Comparison of ENCODE assay signal across 1 cellular context in genomic region chr22:20130739-20131592, GRCh38.
A peak's percentile ranks its signal among the peaks of the same experiment; 100 is the strongest.
TF ChIP-seq lines count a peak whose summit lies in the region.

No MANE protein-coding gene starts in this region.

TF ChIP-seq in SK-N-SH, 30 proteins besides CTCF, POLR2A, EP300 and RAD21 (continued from another document):
- TF ChIP-seq CHD2 (IDR thresholded peaks at IDR 0.05; ENCODE audit: low read length, partially characterized antibody), result peak; percentile 11
- no peak for TF ChIP-seq TCF12 (IDR thresholded peaks at IDR 0.05)
- TF ChIP-seq, protein P1, sequence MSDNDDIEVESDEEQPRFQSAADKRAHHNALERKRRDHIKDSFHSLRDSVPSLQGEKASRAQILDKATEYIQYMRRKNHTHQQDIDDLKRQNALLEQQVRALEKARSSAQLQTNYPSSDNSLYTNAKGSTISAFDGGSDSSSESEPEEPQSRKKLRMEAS (IDR thresholded peaks at IDR 0.05; ENCODE audit: low read depth), result peak; percentile 36; the same call in 1 of the 2 replicates
- TF ChIP-seq GABPA (IDR thresholded peaks at IDR 0.05; ENCODE audit: low read depth), result peak; percentile 71
- TF ChIP-seq, protein P2, sequence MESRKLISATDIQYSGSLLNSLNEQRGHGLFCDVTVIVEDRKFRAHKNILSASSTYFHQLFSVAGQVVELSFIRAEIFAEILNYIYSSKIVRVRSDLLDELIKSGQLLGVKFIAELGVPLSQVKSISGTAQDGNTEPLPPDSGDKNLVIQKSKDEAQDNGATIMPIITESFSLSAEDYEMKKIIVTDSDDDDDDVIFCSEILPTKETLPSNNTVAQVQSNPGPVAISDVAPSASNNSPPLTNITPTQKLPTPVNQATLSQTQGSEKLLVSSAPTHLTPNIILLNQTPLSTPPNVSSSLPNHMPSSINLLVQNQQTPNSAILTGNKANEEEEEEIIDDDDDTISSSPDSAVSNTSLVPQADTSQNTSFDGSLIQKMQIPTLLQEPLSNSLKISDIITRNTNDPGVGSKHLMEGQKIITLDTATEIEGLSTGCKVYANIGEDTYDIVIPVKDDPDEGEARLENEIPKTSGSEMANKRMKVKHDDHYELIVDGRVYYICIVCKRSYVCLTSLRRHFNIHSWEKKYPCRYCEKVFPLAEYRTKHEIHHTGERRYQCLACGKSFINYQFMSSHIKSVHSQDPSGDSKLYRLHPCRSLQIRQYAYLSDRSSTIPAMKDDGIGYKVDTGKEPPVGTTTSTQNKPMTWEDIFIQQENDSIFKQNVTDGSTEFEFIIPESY (IDR thresholded peaks at IDR 0.05; ENCODE audit: borderline replicate concordance, low read depth), result no peak
- TF ChIP-seq, protein P3, sequence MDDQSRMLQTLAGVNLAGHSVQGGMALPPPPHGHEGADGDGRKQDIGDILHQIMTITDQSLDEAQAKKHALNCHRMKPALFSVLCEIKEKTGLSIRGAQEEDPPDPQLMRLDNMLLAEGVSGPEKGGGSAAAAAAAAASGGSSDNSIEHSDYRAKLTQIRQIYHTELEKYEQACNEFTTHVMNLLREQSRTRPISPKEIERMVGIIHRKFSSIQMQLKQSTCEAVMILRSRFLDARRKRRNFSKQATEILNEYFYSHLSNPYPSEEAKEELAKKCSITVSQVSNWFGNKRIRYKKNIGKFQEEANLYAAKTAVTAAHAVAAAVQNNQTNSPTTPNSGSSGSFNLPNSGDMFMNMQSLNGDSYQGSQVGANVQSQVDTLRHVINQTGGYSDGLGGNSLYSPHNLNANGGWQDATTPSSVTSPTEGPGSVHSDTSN (IDR thresholded peaks at IDR 0.05), result peak; percentile 6; the same call in 1 of the 2 replicates
- TF ChIP-seq ELF1 (IDR thresholded peaks at IDR 0.05), result no peak
- TF ChIP-seq MXI1 (IDR thresholded peaks at IDR 0.05; ENCODE audit: low read depth, low read length), result no peak; the same call in 1 of the 2 replicates
